ENCODE assay signal across 15 cellular contexts in genomic region chr2:240367721-240368120, GRCh38.
DNase-seq lines count a peak whose midpoint lies in the region; ATAC-seq and TF ChIP-seq lines count a peak whose summit lies in the region.
"Had no signal": no experiment of that assay in that cellular context is flagged by ENCODE, and none has a peak within 500 bp of the region (broad histone marks: within the 10 kb centered on the region; RNA-seq: fewer than 3 reads in every experiment).

No MANE protein-coding gene starts in this region.

- intact Hi-C loops in left ventricle myocardium inferior (cut with micrococcal nuclease) = no loop called here
- intact Hi-C loops in left ventricle myocardium superior (cut with micrococcal nuclease) = no loop called here
- intact Hi-C loops in psoas muscle (cut with DNase I) = no loop called here
- intact Hi-C loops in uterus (cut with DNase I; ENCODE audit: low total_unique reads) = no loop called here

- DNase-seq in left ventricle myocardium inferior = peak; percentile 15
- DNase-seq in right atrium auricular region (ENCODE audit: low spot score) = no peak
- peak; percentile 19 for DNase-seq in left ventricle myocardium superior
- DNase-seq in psoas muscle = peak; percentile 12 to 52
- no peak for DNase-seq in uterus
- DNase-seq: BE2C, COR-L47, DMS153, DMS79 treated with DMSO at 0.1 percent for 48 hours, EL, H7 had no signal

- H3K4me3 ChIP-seq in left ventricle myocardium inferior = no peak overlapping the region
- H3K4me3 ChIP-seq in right atrium auricular region = no peak overlapping the region
- no peak overlapping the region for H3K4me3 ChIP-seq in psoas muscle
- no peak overlapping the region for H3K4me3 ChIP-seq in uterus
- H3K4me3 ChIP-seq: A549, GM23338 had no signal

- H3K36me3 ChIP-seq in left ventricle myocardium inferior (no peaks in the 10 kb centered on the region), right atrium auricular region (no peaks in the 10 kb centered on the region), psoas muscle (ENCODE audit: insufficient read depth in 1 of 2, low read depth in 1 of 2) (no peaks in the 10 kb centered on the region), uterus (no peaks in the 10 kb centered on the region)
- H3K36me3 ChIP-seq: BE2C had no signal

- 94 to 96% (median 94%) methylated on average over 13 to 15 of the region's 15 CpGs for WGBS in psoas muscle, 3 donors

- H3K9me3 ChIP-seq in left ventricle myocardium inferior (replicated peaks) (no peaks in the 10 kb centered on the region), right atrium auricular region (no peaks in the 10 kb centered on the region), psoas muscle (no peaks in the 10 kb centered on the region), uterus (no peaks in the 10 kb centered on the region)
- H3K9me3 ChIP-seq: A549, BE2C had no signal

- no peaks in the 10 kb centered on the region for H3K27me3 ChIP-seq in left ventricle myocardium inferior (ENCODE audit: low read depth)
- H3K27me3 ChIP-seq in right atrium auricular region = no peaks in the 10 kb centered on the region
- no peaks in the 10 kb centered on the region for H3K27me3 ChIP-seq in psoas muscle (ENCODE audit: insufficient read depth in 3 of 3, low read length in 2 of 3)
- no peaks in the 10 kb centered on the region for H3K27me3 ChIP-seq in uterus
- H3K27me3 ChIP-seq: BE2C had no signal

- H3K4me1 ChIP-seq in left ventricle myocardium inferior (peaks cover 53% of the 10 kb centered on the region), right atrium auricular region (peaks cover 0 to 38% of the 10 kb centered on the region in 2 donors), psoas muscle (peaks cover 52% of the 10 kb centered on the region), uterus (peaks cover 0 to 10% of the 10 kb centered on the region in 2 donors)
- H3K4me1 ChIP-seq: BE2C had no signal

- H3K27ac ChIP-seq in left ventricle myocardium inferior (replicated peaks) = peak overlapping the region; percentile 96
- no peak overlapping the region for H3K27ac ChIP-seq in right atrium auricular region
- no peak overlapping the region for H3K27ac ChIP-seq in psoas muscle
- no peak overlapping the region for H3K27ac ChIP-seq in uterus

- no peak for TF ChIP-seq POLR2A in uterus (IDR thresholded peaks at IDR 0.05)

- ATAC-seq in left ventricle myocardium superior = no peak
- no peak for ATAC-seq in psoas muscle
- ATAC-seq in GM19023 (IDR thresholded peaks at IDR 0.05; ENCODE audit: unreplicated experiment) = no peak
- ATAC-seq: A549; CD8-positive, alpha-beta T cell; GM23338 had no signal

- TF ChIP-seq CTCF in left ventricle myocardium inferior (IDR thresholded peaks at IDR 0.05; ENCODE audit: borderline replicate concordance) = no peak
- TF ChIP-seq CTCF in right atrium auricular region (IDR thresholded peaks at IDR 0.05) = no peak
- TF ChIP-seq CTCF in psoas muscle (IDR thresholded peaks at IDR 0.05) = no peak
- no peak for TF ChIP-seq CTCF in uterus (IDR thresholded peaks at IDR 0.05)

Comparison
In these comparisons a context has a peak if more than half of its experiments do, and no peak if none do; other contexts are left out.
1. DNase-seq: peak in left ventricle myocardium inferior (single experiment), left ventricle myocardium superior (single experiment) and psoas muscle (2 of 2); none in right atrium auricular region (single experiment) and uterus (0 of 2).